ENCODE assay signal across 19 cellular contexts in the genomic region with DNA sequence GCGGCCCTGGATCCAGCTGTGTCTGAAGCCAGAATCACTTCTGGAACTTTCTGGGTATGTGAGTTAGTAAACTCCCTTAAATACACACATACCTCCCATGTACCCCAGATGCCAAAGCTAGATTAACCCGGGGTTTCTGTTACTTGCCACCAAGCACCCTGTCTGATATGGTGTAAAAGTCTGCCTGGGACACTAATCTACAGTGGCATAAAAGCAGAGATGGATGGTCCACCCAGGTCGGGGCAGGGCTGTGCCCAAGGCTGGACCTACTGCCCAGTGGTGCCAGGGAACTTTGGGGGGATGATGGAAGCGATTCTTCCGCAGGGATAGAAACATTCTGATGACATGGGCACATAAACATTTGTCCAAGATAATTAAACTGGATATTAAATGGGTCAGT. TPM values are rescaled to one million over a fixed set of nuclear protein-coding genes. Genes with fewer than 3 reads are reported as not detected.
DNase-seq lines count a peak whose midpoint lies in the region; ATAC-seq and TF ChIP-seq lines count a peak whose summit lies in the region.
"Had no signal": no experiment of that assay in that cellular context is flagged by ENCODE, and none has a peak within 500 bp of the region (broad histone marks: within the 10 kb centered on the region; RNA-seq: fewer than 3 reads in every experiment).

No MANE protein-coding gene starts in this region.

- TF ChIP-seq POLR2A in gastroesophageal sphincter (IDR thresholded peaks at IDR 0.05) (no peak), prostate gland (IDR thresholded peaks at IDR 0.05) (no peak), vagina (IDR thresholded peaks at IDR 0.05) (no peak)

- H3K27me3 ChIP-seq in gastroesophageal sphincter (no peaks in the 10 kb centered on the region), prostate gland (replicated peaks; ENCODE audit: insufficient read depth) (no peaks in the 10 kb centered on the region), vagina (no peaks in the 10 kb centered on the region)
- H3K27me3 ChIP-seq: adrenal gland had no signal

- WGBS in gastroesophageal sphincter (ENCODE audit: low coverage in 1 of 2), 2 donors, result 33 to 42% methylated on average over 1 to 4 of the region's 5 CpGs
- 70% methylated on average over 5 of the region's 5 CpGs for WGBS in prostate gland

- peak overlapping the region; percentile 89 to 99 (median 98) for H3K27ac ChIP-seq in gastroesophageal sphincter
- peak overlapping the region; percentile 56 to 60 for H3K27ac ChIP-seq in prostate gland
- H3K27ac ChIP-seq in vagina, result peak overlapping the region; percentile 82

- H3K4me1 ChIP-seq in gastroesophageal sphincter (peaks cover 4 to 81% (median 66%) of the 10 kb centered on the region in 3 donors), prostate gland (replicated peaks) (peaks cover 6% of the 10 kb centered on the region), vagina (peaks cover 68% of the 10 kb centered on the region)

- H3K9me3 ChIP-seq in gastroesophageal sphincter (no peaks in the 10 kb centered on the region), prostate gland (no peaks in the 10 kb centered on the region), vagina (no peaks in the 10 kb centered on the region)
- H3K9me3 ChIP-seq: adrenal gland had no signal

- intact Hi-C loops in cardiac septum (cut with DNase I) (no loop called here), Right ventricle myocardium inferior (cut with DNase I) (no loop called here), prostate gland (cut with DNase I) (no loop called here), vagina (cut with DNase I) (loop anchor here (5.0 kb wide), 1 partner anchor 53 kb away; no protein-coding TSS in a partner anchor)

- ATAC-seq in Right ventricle myocardium inferior (no peak), gastroesophageal sphincter (peak; percentile 20), GM19467 (IDR thresholded peaks at IDR 0.05; ENCODE audit: unreplicated experiment) (no peak)
- ATAC-seq: activated CD4-positive, alpha-beta T cell treated with anti-CD3 and anti-CD28 coated beads for 36 hours; stimulated activated memory B cell treated with anti-CD40 and anti-IgM and Interleukin-4, amounts not matched to agents 10 μg/mL and 1 μg/mL and 100 μg/mL, for 72 hours had no signal

- H3K4me3 ChIP-seq in gastroesophageal sphincter, result no peak overlapping the region
- no peak overlapping the region for H3K4me3 ChIP-seq in prostate gland
- no peak overlapping the region for H3K4me3 ChIP-seq in vagina
- H3K4me3 ChIP-seq: adrenal gland had no signal

- no peak for TF ChIP-seq CTCF in gastroesophageal sphincter (IDR thresholded peaks at IDR 0.05)
- TF ChIP-seq CTCF in prostate gland (IDR thresholded peaks at IDR 0.05), result no peak
- no peak for TF ChIP-seq CTCF in vagina (IDR thresholded peaks at IDR 0.05)

- TF ChIP-seq EP300 in gastroesophageal sphincter (IDR thresholded peaks at IDR 0.05), result no peak

- H3K36me3 ChIP-seq in gastroesophageal sphincter (peaks cover 0 to 26% of the 10 kb centered on the region in 2 donors), prostate gland (no peaks in the 10 kb centered on the region), vagina (peaks cover 3 to 7% of the 10 kb centered on the region in 2 donors)

- DNase-seq in cardiac septum (ENCODE audit: low spot score), result peak; percentile 31
- no peak for DNase-seq in Right ventricle myocardium inferior (ENCODE audit: missing footprints)
- DNase-seq in prostate gland (ENCODE audit: low spot score), result no peak
- DNase-seq in vagina (ENCODE audit: extremely low spot score in 2 of 2), result no peak
- DNase-seq in SKM-1 treated with dmso at 0.1 percent for 144 hours (lab: John Stamatoyannopoulos, UW; ENCODE audit: unreplicated experiment), result no peak
- no peak for DNase-seq in D341Med (ENCODE audit: low spot score)
- DNase-seq: activated CD4-positive, alpha-beta T cell treated with anti-CD3 and anti-CD28 coated beads for 36 hours; activated T-cell treated with anti-CD3 and anti-CD28 coated beads, Interleukin-2, amount 50 U/mL, for 1 hour; GDM1; mesendoderm; NCI-H1105; stimulated activated CD4-positive, alpha-beta T cell treated with anti-CD3 and anti-CD28 coated beads, Interleukin-4, amount 100 ng/mL, for 24 hours had no signal

RNA-seq across cellular contexts. Expression of gene MRGPRF, which starts 12.7 kb away (rescaled TPM):
- 2.3 TPM for total RNA-seq in cardiac septum
- total RNA-seq in Right ventricle myocardium inferior, result 7.6 TPM
- 100 to 1,000 TPM in 3 of 4 donors, 10 to 100 TPM in 1; 88.9 to 213 (median 165) TPM for total RNA-seq in gastroesophageal sphincter
- 10 to 100 TPM; 20.0 to 53.3 TPM for total RNA-seq in prostate gland
- 84.5 TPM for total RNA-seq in vagina
- total RNA-seq: activated CD4-positive, alpha-beta T cell treated with anti-CD3 and anti-CD28 coated beads for 36 hours; pulmonary artery endothelial cell; T-helper 1 cell treated with Interleukin-12 subunit alpha and Interleukin-12 subunit beta and Interleukin-4 antibody, amounts not matched to agents 30 ng/mL and 1 ng/mL, for 36 hours had no signal

RNA-seq across cellular contexts. Expression of gene MRGPRD, which starts 19.6 kb away (rescaled TPM):
- total RNA-seq in cardiac septum (not detected), Right ventricle myocardium inferior (not detected), gastroesophageal sphincter (1 to 10 TPM in 2 of 4 donors, not detected in 2; 2.9 to 5.4 TPM), prostate gland (not detected), vagina (not detected)
- total RNA-seq: activated CD4-positive, alpha-beta T cell treated with anti-CD3 and anti-CD28 coated beads for 36 hours; adrenal gland; dermis blood vessel endothelial cell; pulmonary artery endothelial cell; T-helper 1 cell treated with Interleukin-12 subunit alpha and Interleukin-12 subunit beta and Interleukin-4 antibody, amounts not matched to agents 30 ng/mL and 1 ng/mL, for 36 hours had no signal

RNA-seq across cellular contexts. Expression of gene TPCN2, which starts 48.3 kb away (rescaled TPM):
- total RNA-seq in cardiac septum (12.5 TPM), Right ventricle myocardium inferior (9.1 TPM), gastroesophageal sphincter (10 to 100 TPM; 16.8 to 33.8 (median 28.3) TPM), prostate gland (10 to 100 TPM; 17.6 to 31.0 TPM), vagina (21.1 TPM)
